In genomic region chr4:107519057-107519456, GRCh38 we compare ENCODE assay signal across 9 cellular contexts.
DNase-seq lines count a peak whose midpoint lies in the region; ATAC-seq, FAIRE-seq and TF ChIP-seq lines count a peak whose summit lies in the region.
"Had no signal": no experiment of that assay in that cellular context is flagged by ENCODE, and none has a peak within 500 bp of the region (broad histone marks: within the 10 kb centered on the region; RNA-seq: fewer than 3 reads in every experiment).

No MANE protein-coding gene starts in this region.

- H3K36me3 ChIP-seq in Karpas-422 (ENCODE audit: insufficient read depth, low read length), result no peaks in the 10 kb centered on the region

- no peaks in the 10 kb centered on the region for H3K9me3 ChIP-seq in Karpas-422 (ENCODE audit: low read length)

- no peak for TF ChIP-seq POLR2A in GM12891 (IDR thresholded peaks at IDR 0.05; ENCODE audit: low read depth, low read length)

- DNase-seq in Caki2 (ENCODE audit: low read depth) (peak; percentile 1), Karpas-422 (peak; percentile 67), myocyte (ENCODE audit: low read depth) (peak; percentile 65), GM12891 (ENCODE audit: insufficient read length, low spot score) (no peak), retina (no peak)
- DNase-seq: stimulated activated naive CD8-positive, alpha-beta T cell treated with anti-CD3 and anti-CD28 coated beads, Interleukin-15, amount 100 ng/mL, for 72 hours had no signal

- no peak overlapping the region for H2AFZ ChIP-seq in Karpas-422 (ENCODE audit: low read length)

- no peaks in the 10 kb centered on the region for H3K4me1 Mint-ChIP-seq in brain
- H3K4me1 Mint-ChIP-seq in stimulated activated memory B cell treated with anti-CD40 and anti-IgM and Interleukin-4, amounts not matched to agents 10 μg/mL and 1 μg/mL and 100 μg/mL, for 72 hours, result no peaks in the 10 kb centered on the region
- H3K4me1 Mint-ChIP-seq: stimulated activated naive CD8-positive, alpha-beta T cell treated with anti-CD3 and anti-CD28 coated beads, Interleukin-15, amount 100 ng/mL, for 72 hours had no signal

- in situ Hi-C loops in Caki2 (cut with HindIII; ENCODE audit: low pct_unique_long_range_greater_than_20kb, low sequenced_read_pairs), result no loop called here

- FAIRE-seq in GM12891 (lab: Jason Lieb, UNC), result no peak

- H3K4me2 ChIP-seq in Karpas-422 (ENCODE audit: low read depth, low read length, poor library complexity, severe bottlenecking), result no peak overlapping the region

- peaks cover 5% of the 10 kb centered on the region for H3K27me3 Mint-ChIP-seq in brain
- H3K27me3 Mint-ChIP-seq in stimulated activated memory B cell treated with anti-CD40 and anti-IgM and Interleukin-4, amounts not matched to agents 10 μg/mL and 1 μg/mL and 100 μg/mL, for 72 hours, result peaks cover 15% of the 10 kb centered on the region

- peak; percentile 75 to 77 for TF ChIP-seq CTCF in brain (conservative IDR thresholded peaks at IDR 0.05)

- no peaks in the 10 kb centered on the region for H3K4me1 ChIP-seq in Karpas-422 (ENCODE audit: low read length)

- no peak overlapping the region for H3K27ac ChIP-seq in Karpas-422 (ENCODE audit: low read length)

- no peak overlapping the region for H3K4me3 Mint-ChIP-seq in brain
- no peak overlapping the region for H3K4me3 Mint-ChIP-seq in stimulated activated memory B cell treated with anti-CD40 and anti-IgM and Interleukin-4, amounts not matched to agents 10 μg/mL and 1 μg/mL and 100 μg/mL, for 72 hours
- H3K4me3 Mint-ChIP-seq: stimulated activated naive CD8-positive, alpha-beta T cell treated with anti-CD3 and anti-CD28 coated beads, Interleukin-15, amount 100 ng/mL, for 72 hours had no signal

- H3K79me2 ChIP-seq in Karpas-422 (ENCODE audit: low read length), result no peaks in the 10 kb centered on the region

- no peak for ATAC-seq in stimulated activated memory B cell treated with anti-CD40 and anti-IgM and Interleukin-4, amounts not matched to agents 10 μg/mL and 1 μg/mL and 100 μg/mL, for 72 hours
- ATAC-seq in GM18517 (IDR thresholded peaks at IDR 0.05; ENCODE audit: unreplicated experiment), result no peak
- ATAC-seq: stimulated activated naive CD8-positive, alpha-beta T cell treated with anti-CD3 and anti-CD28 coated beads, Interleukin-15, amount 100 ng/mL, for 72 hours had no signal

- H3K27ac Mint-ChIP-seq in brain, result no peak overlapping the region
- no peak overlapping the region for H3K27ac Mint-ChIP-seq in stimulated activated memory B cell treated with anti-CD40 and anti-IgM and Interleukin-4, amounts not matched to agents 10 μg/mL and 1 μg/mL and 100 μg/mL, for 72 hours
- H3K27ac Mint-ChIP-seq: stimulated activated naive CD8-positive, alpha-beta T cell treated with anti-CD3 and anti-CD28 coated beads, Interleukin-15, amount 100 ng/mL, for 72 hours had no signal

- no peak overlapping the region for H3K9ac ChIP-seq in Karpas-422 (ENCODE audit: low read length)

- H3K9me2 ChIP-seq in Karpas-422 (replicated peaks; ENCODE audit: insufficient read depth, low read length), result no peaks in the 10 kb centered on the region

- no peak overlapping the region for H3K4me3 ChIP-seq in Karpas-422 (ENCODE audit: low read length)

- H3K27me3 ChIP-seq in Karpas-422 (ENCODE audit: low read length), result no peaks in the 10 kb centered on the region

- H4K20me1 ChIP-seq in Karpas-422 (ENCODE audit: insufficient read depth, low read depth, low read length), result no peaks in the 10 kb centered on the region

- H3K9me3 Mint-ChIP-seq in brain, result peaks cover 1 to 14% (median 7%) of the 10 kb centered on the region in 5 experiments
- peaks cover 6% of the 10 kb centered on the region for H3K9me3 Mint-ChIP-seq in stimulated activated memory B cell treated with anti-CD40 and anti-IgM and Interleukin-4, amounts not matched to agents 10 μg/mL and 1 μg/mL and 100 μg/mL, for 72 hours
- H3K9me3 Mint-ChIP-seq: stimulated activated naive CD8-positive, alpha-beta T cell treated with anti-CD3 and anti-CD28 coated beads, Interleukin-15, amount 100 ng/mL, for 72 hours had no signal

- no peaks in the 10 kb centered on the region for H3K36me3 Mint-ChIP-seq in brain
- no peaks in the 10 kb centered on the region for H3K36me3 Mint-ChIP-seq in stimulated activated memory B cell treated with anti-CD40 and anti-IgM and Interleukin-4, amounts not matched to agents 10 μg/mL and 1 μg/mL and 100 μg/mL, for 72 hours

TF ChIP-seq in GM12891, 5 proteins besides CTCF, POLR2A, EP300 and RAD21:
- TF ChIP-seq TAF1 (IDR thresholded peaks at IDR 0.05; ENCODE audit: low read depth, low read length) (no peak), POLR2AphosphoS5 (IDR thresholded peaks at IDR 0.05; ENCODE audit: low read depth, low read length) (no peak), PAX5 (IDR thresholded peaks at IDR 0.05; ENCODE audit: insufficient read depth, low read length, severe bottlenecking) (no peak), POU2F2 (IDR thresholded peaks at IDR 0.05; ENCODE audit: low read depth, low read length) (no peak), SPI1 (IDR thresholded peaks at IDR 0.05; ENCODE audit: low read depth, low read length) (no peak)

Comparison
In these comparisons a context has a peak if more than half of its experiments do, and no peak if none do; other contexts are left out.
1. DNase-seq: peak in Caki2 (single experiment), Karpas-422 (single experiment) and myocyte (single experiment); none in GM12891 (single experiment) and retina (single experiment).